ENCODE assay signal across 1 cellular context in the genomic region with DNA sequence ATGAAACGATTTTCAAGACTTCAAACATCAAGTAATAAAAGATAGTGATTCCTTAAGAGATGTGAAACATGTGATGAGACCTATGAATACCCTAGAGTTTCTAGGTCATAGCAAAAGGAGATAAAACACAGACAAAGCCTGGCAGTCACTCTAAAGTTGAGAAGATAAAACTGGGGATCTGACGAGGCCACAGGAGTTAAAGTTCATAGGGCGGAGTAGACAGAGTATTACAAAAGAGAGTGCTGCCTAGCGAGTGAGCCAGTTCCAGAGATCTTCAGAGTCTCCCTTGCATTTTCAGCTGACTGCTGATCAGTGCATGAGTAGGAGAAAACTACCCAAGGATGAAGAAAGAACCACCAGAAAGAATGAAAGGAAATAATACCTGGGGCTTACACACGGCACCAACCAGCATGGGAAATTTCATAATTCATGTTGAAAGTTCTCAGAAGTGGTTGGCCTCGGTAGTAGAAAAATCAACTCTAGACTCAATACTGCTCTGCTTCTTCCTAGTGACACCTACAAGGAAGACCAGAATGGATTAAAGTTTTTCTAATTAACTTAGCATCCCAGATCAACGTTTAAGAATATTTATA.
TF ChIP-seq lines count a peak whose summit lies in the region.

No MANE protein-coding gene starts in this region.

TF ChIP-seq in GM12878, 131 proteins besides CTCF, POLR2A, EP300 and RAD21 (continued from another document):
- TF ChIP-seq, protein P1, sequence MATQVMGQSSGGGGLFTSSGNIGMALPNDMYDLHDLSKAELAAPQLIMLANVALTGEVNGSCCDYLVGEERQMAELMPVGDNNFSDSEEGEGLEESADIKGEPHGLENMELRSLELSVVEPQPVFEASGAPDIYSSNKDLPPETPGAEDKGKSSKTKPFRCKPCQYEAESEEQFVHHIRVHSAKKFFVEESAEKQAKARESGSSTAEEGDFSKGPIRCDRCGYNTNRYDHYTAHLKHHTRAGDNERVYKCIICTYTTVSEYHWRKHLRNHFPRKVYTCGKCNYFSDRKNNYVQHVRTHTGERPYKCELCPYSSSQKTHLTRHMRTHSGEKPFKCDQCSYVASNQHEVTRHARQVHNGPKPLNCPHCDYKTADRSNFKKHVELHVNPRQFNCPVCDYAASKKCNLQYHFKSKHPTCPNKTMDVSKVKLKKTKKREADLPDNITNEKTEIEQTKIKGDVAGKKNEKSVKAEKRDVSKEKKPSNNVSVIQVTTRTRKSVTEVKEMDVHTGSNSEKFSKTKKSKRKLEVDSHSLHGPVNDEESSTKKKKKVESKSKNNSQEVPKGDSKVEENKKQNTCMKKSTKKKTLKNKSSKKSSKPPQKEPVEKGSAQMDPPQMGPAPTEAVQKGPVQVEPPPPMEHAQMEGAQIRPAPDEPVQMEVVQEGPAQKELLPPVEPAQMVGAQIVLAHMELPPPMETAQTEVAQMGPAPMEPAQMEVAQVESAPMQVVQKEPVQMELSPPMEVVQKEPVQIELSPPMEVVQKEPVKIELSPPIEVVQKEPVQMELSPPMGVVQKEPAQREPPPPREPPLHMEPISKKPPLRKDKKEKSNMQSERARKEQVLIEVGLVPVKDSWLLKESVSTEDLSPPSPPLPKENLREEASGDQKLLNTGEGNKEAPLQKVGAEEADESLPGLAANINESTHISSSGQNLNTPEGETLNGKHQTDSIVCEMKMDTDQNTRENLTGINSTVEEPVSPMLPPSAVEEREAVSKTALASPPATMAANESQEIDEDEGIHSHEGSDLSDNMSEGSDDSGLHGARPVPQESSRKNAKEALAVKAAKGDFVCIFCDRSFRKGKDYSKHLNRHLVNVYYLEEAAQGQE (IDR thresholded peaks at IDR 0.05; ENCODE audit: low read depth, low read length): no peak
